ENCODE assay signal across 1 cellular context in the genomic region with DNA sequence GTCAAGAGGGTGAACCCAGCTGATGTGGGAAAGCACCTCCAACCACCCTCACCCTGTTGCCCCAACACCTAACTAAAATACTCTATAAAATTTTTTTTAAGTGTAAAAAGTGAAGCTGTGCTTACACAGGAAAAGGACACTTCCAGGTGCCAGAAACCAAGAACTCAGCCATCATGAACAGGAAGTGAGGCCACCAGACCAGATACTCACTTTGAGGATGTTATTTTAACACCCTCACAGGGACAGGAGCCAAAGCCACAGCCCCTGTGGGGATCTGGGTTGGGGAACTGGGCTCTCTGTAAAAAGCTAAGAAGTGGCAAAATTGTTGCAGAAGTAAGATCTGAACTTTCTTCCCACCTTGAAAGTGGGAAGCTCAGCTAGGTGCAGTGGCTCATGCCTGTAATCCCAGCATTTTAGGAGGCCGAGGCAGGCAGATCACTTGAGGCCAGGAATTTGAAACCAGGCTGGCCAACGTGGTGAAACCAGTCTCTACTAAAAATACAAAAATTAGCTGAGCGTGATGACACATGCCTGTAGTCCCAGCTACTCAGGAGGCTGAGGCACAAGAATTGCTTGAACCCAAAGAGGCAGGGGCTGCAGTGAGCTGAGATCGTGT.
TF ChIP-seq lines count a peak whose summit lies in the region.

No MANE protein-coding gene starts in this region.

TF ChIP-seq in GM12878, 131 proteins besides CTCF, POLR2A, EP300 and RAD21 (continued from another document and continues in another):
- TF ChIP-seq, protein P1, sequence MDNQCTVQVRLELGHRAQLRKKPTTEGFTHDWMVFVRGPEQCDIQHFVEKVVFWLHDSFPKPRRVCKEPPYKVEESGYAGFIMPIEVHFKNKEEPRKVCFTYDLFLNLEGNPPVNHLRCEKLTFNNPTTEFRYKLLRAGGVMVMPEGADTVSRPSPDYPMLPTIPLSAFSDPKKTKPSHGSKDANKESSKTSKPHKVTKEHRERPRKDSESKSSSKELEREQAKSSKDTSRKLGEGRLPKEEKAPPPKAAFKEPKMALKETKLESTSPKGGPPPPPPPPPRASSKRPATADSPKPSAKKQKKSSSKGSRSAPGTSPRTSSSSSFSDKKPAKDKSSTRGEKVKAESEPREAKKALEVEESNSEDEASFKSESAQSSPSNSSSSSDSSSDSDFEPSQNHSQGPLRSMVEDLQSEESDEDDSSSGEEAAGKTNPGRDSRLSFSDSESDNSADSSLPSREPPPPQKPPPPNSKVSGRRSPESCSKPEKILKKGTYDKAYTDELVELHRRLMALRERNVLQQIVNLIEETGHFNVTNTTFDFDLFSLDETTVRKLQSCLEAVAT (IDR thresholded peaks at IDR 0.05), result no peak
- TF ChIP-seq, protein P2, sequence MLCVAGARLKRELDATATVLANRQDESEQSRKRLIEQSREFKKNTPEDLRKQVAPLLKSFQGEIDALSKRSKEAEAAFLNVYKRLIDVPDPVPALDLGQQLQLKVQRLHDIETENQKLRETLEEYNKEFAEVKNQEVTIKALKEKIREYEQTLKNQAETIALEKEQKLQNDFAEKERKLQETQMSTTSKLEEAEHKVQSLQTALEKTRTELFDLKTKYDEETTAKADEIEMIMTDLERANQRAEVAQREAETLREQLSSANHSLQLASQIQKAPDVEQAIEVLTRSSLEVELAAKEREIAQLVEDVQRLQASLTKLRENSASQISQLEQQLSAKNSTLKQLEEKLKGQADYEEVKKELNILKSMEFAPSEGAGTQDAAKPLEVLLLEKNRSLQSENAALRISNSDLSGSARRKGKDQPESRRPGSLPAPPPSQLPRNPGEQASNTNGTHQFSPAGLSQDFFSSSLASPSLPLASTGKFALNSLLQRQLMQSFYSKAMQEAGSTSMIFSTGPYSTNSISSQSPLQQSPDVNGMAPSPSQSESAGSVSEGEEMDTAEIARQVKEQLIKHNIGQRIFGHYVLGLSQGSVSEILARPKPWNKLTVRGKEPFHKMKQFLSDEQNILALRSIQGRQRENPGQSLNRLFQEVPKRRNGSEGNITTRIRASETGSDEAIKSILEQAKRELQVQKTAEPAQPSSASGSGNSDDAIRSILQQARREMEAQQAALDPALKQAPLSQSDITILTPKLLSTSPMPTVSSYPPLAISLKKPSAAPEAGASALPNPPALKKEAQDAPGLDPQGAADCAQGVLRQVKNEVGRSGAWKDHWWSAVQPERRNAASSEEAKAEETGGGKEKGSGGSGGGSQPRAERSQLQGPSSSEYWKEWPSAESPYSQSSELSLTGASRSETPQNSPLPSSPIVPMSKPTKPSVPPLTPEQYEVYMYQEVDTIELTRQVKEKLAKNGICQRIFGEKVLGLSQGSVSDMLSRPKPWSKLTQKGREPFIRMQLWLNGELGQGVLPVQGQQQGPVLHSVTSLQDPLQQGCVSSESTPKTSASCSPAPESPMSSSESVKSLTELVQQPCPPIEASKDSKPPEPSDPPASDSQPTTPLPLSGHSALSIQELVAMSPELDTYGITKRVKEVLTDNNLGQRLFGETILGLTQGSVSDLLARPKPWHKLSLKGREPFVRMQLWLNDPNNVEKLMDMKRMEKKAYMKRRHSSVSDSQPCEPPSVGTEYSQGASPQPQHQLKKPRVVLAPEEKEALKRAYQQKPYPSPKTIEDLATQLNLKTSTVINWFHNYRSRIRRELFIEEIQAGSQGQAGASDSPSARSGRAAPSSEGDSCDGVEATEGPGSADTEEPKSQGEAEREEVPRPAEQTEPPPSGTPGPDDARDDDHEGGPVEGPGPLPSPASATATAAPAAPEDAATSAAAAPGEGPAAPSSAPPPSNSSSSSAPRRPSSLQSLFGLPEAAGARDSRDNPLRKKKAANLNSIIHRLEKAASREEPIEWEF (IDR thresholded peaks at IDR 0.05; ENCODE audit: insufficient replicate concordance, low read depth, low read length), result peak; percentile 31
- TF ChIP-seq CEBPB (IDR thresholded peaks at IDR 0.05; ENCODE audit: borderline replicate concordance in 1 of 2, low read depth in 2 of 2, low read length in 2 of 2), result no peak
- no peak for TF ChIP-seq USF2 (IDR thresholded peaks at IDR 0.05; ENCODE audit: borderline replicate concordance, low read depth, low read length)
- TF ChIP-seq LARP7 (IDR thresholded peaks at IDR 0.05), result no peak
- TF ChIP-seq BRCA1 (IDR thresholded peaks at IDR 0.05; ENCODE audit: low read depth, low read length), result no peak
- TF ChIP-seq TBL1XR1 (IDR thresholded peaks at IDR 0.05; ENCODE audit: low read depth, low read length), result no peak
- no peak for TF ChIP-seq PML (IDR thresholded peaks at IDR 0.05; ENCODE audit: low read length)
- TF ChIP-seq, protein P3, sequence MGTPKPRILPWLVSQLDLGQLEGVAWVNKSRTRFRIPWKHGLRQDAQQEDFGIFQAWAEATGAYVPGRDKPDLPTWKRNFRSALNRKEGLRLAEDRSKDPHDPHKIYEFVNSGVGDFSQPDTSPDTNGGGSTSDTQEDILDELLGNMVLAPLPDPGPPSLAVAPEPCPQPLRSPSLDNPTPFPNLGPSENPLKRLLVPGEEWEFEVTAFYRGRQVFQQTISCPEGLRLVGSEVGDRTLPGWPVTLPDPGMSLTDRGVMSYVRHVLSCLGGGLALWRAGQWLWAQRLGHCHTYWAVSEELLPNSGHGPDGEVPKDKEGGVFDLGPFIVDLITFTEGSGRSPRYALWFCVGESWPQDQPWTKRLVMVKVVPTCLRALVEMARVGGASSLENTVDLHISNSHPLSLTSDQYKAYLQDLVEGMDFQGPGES (IDR thresholded peaks at IDR 0.05), result no peak
- TF ChIP-seq ZNF592 (IDR thresholded peaks at IDR 0.05), result no peak
- TF ChIP-seq IKZF1 (conservative IDR thresholded peaks at IDR 0.05), result peak; percentile 96
- TF ChIP-seq ATF3 (IDR thresholded peaks at IDR 0.05; ENCODE audit: borderline replicate concordance, extremely low read depth, low read depth, low read length), result no peak
- TF ChIP-seq SIN3A (IDR thresholded peaks at IDR 0.05; ENCODE audit: low read depth, low read length), result no peak
- no peak for TF ChIP-seq FOXM1 (IDR thresholded peaks at IDR 0.05; ENCODE audit: low read depth, low read length)
- TF ChIP-seq ZNF24 (IDR thresholded peaks at IDR 0.05), result 0 out of 2 replicates have a peak, but pooled peaks have one; percentile 16
- TF ChIP-seq RELA (IDR thresholded peaks at IDR 0.05; ENCODE audit: borderline replicate concordance, partially characterized antibody), result no peak
- no peak for TF ChIP-seq SREBF2 (IDR thresholded peaks at IDR 0.05; ENCODE audit: low read length)
- no peak for TF ChIP-seq KAT2A (conservative IDR thresholded peaks at IDR 0.05; ENCODE audit: control insufficient read depth, low read depth, low read length)
- TF ChIP-seq, protein P4, sequence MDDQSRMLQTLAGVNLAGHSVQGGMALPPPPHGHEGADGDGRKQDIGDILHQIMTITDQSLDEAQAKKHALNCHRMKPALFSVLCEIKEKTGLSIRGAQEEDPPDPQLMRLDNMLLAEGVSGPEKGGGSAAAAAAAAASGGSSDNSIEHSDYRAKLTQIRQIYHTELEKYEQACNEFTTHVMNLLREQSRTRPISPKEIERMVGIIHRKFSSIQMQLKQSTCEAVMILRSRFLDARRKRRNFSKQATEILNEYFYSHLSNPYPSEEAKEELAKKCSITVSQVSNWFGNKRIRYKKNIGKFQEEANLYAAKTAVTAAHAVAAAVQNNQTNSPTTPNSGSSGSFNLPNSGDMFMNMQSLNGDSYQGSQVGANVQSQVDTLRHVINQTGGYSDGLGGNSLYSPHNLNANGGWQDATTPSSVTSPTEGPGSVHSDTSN (IDR thresholded peaks at IDR 0.05; ENCODE audit: insufficient replicate concordance, low read depth, low read length), result no peak
- no peak for TF ChIP-seq JUND (IDR thresholded peaks at IDR 0.05; ENCODE audit: low read depth, low read length)
- TF ChIP-seq MTA2 (IDR thresholded peaks at IDR 0.05; ENCODE audit: low read depth), result peak; percentile 80
- no peak for TF ChIP-seq FOS (IDR thresholded peaks at IDR 0.05; ENCODE audit: borderline replicate concordance, extremely low read depth, insufficient read length)
- TF ChIP-seq GABPA (IDR thresholded peaks at IDR 0.05; ENCODE audit: low read depth), result no peak; the same call in 1 of the 2 replicates
- TF ChIP-seq ZBED1 (IDR thresholded peaks at IDR 0.05; ENCODE audit: borderline replicate concordance), result peak; percentile 37; the same call in 1 of the 2 replicates
- TF ChIP-seq SUZ12 (IDR thresholded peaks at IDR 0.05; ENCODE audit: unreplicated experiment), result no peak
- TF ChIP-seq, protein P5, sequence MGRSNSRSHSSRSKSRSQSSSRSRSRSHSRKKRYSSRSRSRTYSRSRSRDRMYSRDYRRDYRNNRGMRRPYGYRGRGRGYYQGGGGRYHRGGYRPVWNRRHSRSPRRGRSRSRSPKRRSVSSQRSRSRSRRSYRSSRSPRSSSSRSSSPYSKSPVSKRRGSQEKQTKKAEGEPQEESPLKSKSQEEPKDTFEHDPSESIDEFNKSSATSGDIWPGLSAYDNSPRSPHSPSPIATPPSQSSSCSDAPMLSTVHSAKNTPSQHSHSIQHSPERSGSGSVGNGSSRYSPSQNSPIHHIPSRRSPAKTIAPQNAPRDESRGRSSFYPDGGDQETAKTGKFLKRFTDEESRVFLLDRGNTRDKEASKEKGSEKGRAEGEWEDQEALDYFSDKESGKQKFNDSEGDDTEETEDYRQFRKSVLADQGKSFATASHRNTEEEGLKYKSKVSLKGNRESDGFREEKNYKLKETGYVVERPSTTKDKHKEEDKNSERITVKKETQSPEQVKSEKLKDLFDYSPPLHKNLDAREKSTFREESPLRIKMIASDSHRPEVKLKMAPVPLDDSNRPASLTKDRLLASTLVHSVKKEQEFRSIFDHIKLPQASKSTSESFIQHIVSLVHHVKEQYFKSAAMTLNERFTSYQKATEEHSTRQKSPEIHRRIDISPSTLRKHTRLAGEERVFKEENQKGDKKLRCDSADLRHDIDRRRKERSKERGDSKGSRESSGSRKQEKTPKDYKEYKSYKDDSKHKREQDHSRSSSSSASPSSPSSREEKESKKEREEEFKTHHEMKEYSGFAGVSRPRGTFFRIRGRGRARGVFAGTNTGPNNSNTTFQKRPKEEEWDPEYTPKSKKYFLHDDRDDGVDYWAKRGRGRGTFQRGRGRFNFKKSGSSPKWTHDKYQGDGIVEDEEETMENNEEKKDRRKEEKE (IDR thresholded peaks at IDR 0.05), result no peak
- TF ChIP-seq ZBTB33 (IDR thresholded peaks at IDR 0.05), result no peak
- TF ChIP-seq, protein P6, sequence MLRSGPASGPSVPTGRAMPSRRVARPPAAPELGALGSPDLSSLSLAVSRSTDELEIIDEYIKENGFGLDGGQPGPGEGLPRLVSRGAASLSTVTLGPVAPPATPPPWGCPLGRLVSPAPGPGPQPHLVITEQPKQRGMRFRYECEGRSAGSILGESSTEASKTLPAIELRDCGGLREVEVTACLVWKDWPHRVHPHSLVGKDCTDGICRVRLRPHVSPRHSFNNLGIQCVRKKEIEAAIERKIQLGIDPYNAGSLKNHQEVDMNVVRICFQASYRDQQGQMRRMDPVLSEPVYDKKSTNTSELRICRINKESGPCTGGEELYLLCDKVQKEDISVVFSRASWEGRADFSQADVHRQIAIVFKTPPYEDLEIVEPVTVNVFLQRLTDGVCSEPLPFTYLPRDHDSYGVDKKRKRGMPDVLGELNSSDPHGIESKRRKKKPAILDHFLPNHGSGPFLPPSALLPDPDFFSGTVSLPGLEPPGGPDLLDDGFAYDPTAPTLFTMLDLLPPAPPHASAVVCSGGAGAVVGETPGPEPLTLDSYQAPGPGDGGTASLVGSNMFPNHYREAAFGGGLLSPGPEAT (IDR thresholded peaks at IDR 0.05; ENCODE audit: low read depth), result peak; percentile 94
